In the genomic region with DNA sequence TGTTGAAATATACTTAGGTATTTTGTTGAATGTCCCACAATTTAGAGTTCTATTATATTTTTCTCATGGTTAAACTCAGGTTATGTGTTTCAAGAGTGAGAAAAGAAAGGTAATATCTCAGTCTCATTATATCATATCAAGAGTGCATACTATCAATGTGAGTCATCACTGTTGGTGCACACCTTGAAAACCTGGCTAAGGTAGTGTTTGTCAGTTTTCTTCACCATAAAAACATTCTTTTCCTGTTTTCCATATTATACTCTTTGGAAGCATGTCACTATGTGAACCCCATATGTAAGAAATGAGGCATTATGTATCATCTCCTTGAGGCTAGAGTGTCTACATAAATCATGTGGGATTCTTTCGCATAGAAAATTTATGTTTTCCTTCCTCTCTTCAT, we compare ENCODE assay signal across 31 cellular contexts.
"Had no signal": no experiment of that assay in that cellular context is flagged by ENCODE, and none has a peak within 500 bp of the region (broad histone marks: within the 10 kb centered on the region; RNA-seq: fewer than 3 reads in every experiment).

No MANE protein-coding gene starts in this region.

- H3K9me3 ChIP-seq: adrenal gland, body of pancreas, SJSA1, SK-N-SH had no signal

- H3K36me3 ChIP-seq: adrenal gland, SJSA1 had no signal

- H3K4me3 ChIP-seq: adrenal gland, body of pancreas, K562, PC-9, SJSA1 had no signal

- H3K27me3 ChIP-seq: adrenal gland, body of pancreas, SJSA1 had no signal

- FAIRE-seq: astrocyte, K562, RCC 7860, TTC549 had no signal

- H3K4me1 ChIP-seq: adrenal gland, body of pancreas, SJSA1 had no signal

- DNase-seq: activated CD4-positive, alpha-beta memory T cell treated with anti-CD3 and anti-CD28 coated beads for 36 hours; activated CD4-positive, alpha-beta T cell treated with anti-CD3 and anti-CD28 coated beads for 36 hours; activated CD4-positive, alpha-beta T cell treated with anti-CD3 and anti-CD28 coated beads, Interleukin-2, amount 50 U/mL, for 1 hour; activated CD8-positive, alpha-beta memory T cell treated with anti-CD3 and anti-CD28 coated beads, Interleukin-2, amount 50 U/mL, for 4 hours; activated gamma-delta T cell treated with Interleukin-2 at 50 U/mL for 16 hours; activated naive CD4-positive, alpha-beta T cell treated with anti-CD3 and anti-CD28 coated beads for 36 hours; activated T-cell treated with anti-CD3 and anti-CD28 coated beads for 4 hours; activated T-cell treated with anti-CD3 and anti-CD28 coated beads, Interleukin-2, amount 50 U/mL, for 4 hours; adrenal gland; body of pancreas; central memory CD4-positive, alpha-beta T cell; NCI-H1105; NCI-H1436; NCI-H1694; NCI-H1930; NCI-H2081 treated with DMSO at 0.1 percent for 48 hours; NCI-H226; NCI-H446 treated with DMSO at 0.1 percent for 48 hours; NCI-H524; NCI-H69; PC-9; SHP77; SK-N-SH had no signal

- H3K4me2 ChIP-seq: PC-9, SK-N-SH had no signal

- H3K9me2 ChIP-seq: SK-N-SH had no signal

- H3K27ac ChIP-seq: adrenal gland, body of pancreas, PC-9, SJSA1 had no signal

- ATAC-seq: activated CD4-positive, alpha-beta T cell treated with anti-CD3 and anti-CD28 coated beads for 36 hours; activated CD4-positive, CD25-positive, alpha-beta regulatory T cell treated with anti-CD3 and anti-CD28 coated beads, Interleukin-2, amount 50 U/mL, for 24 hours; activated naive CD4-positive, alpha-beta T cell treated with anti-CD3 and anti-CD28 coated beads, Interleukin-2, amount 50 U/mL, for 72 hours; activated T-cell treated with anti-CD3 and anti-CD28 coated beads, Interleukin-2, amount 50 U/mL, for 4 hours; body of pancreas; K562; WTC11 had no signal

- H2AFZ ChIP-seq: PC-9 had no signal

- H3K9ac ChIP-seq: SK-N-SH had no signal
